25 cellular contexts compared by ENCODE assay signal in genomic region chr13:44617648-44618047, GRCh38.
"Had no signal": no experiment of that assay in that cellular context is flagged by ENCODE, and none has a peak within 500 bp of the region (broad histone marks: within the 10 kb centered on the region; RNA-seq: fewer than 3 reads in every experiment).

No MANE protein-coding gene starts in this region.

- H3K4me1 Mint-ChIP-seq: naive thymus-derived CD4-positive, alpha-beta T cell; nephron; stimulated activated naive B cell treated with anti-CD40 and anti-IgM and Interleukin-4, amounts not matched to agents 10 μg/mL and 1 μg/mL and 100 μg/mL, for 72 hours had no signal

- H3K9me3 Mint-ChIP-seq: naive thymus-derived CD4-positive, alpha-beta T cell; nephron; stimulated activated naive B cell treated with anti-CD40 and anti-IgM and Interleukin-4, amounts not matched to agents 10 μg/mL and 1 μg/mL and 100 μg/mL, for 72 hours; stimulated activated naive CD8-positive, alpha-beta T cell treated with anti-CD3 and anti-CD28 coated beads, Interleukin-15, Interleukin-2, amounts not matched to agents 100 ng/mL and 50 ng/mL, for 24 hours had no signal

- H3K27ac ChIP-seq: dorsolateral prefrontal cortex, epithelial cell of prostate, gastrocnemius medialis, left lung, ovary, psoas muscle, transverse colon, vagina had no signal

- DNase-seq: dorsolateral prefrontal cortex; effector CD4-positive, alpha-beta T cell; foreskin fibroblast; gastrocnemius medialis; head of caudate nucleus; left cardiac atrium; left lung; mesenchymal stem cell; midbrain; naive thymus-derived CD4-positive, alpha-beta T cell; occipital lobe; ovary; posterior cingulate gyrus; psoas muscle; right cardiac atrium; small intestine; stimulated activated CD4-positive, alpha-beta T cell treated with anti-CD3 and anti-CD28 coated beads, Interleukin-15, amount 100 ng/mL, for 24 hours; stimulated activated CD4-positive, alpha-beta T cell treated with anti-CD3 and anti-CD28 coated beads, Interleukin-2, amount 100 ng/mL, for 48 hours; stimulated activated naive B cell treated with anti-CD40 and anti-IgM and Interleukin-4, amounts not matched to agents 10 μg/mL and 1 μg/mL and 100 μg/mL, for 72 hours; transverse colon had no signal

- H3K4me3 ChIP-seq: dorsolateral prefrontal cortex, gastrocnemius medialis, left lung, ovary, psoas muscle, transverse colon, vagina had no signal

- H3K4me3 Mint-ChIP-seq: naive thymus-derived CD4-positive, alpha-beta T cell; nephron; stimulated activated naive B cell treated with anti-CD40 and anti-IgM and Interleukin-4, amounts not matched to agents 10 μg/mL and 1 μg/mL and 100 μg/mL, for 72 hours; stimulated activated naive CD8-positive, alpha-beta T cell treated with anti-CD3 and anti-CD28 coated beads, Interleukin-15, Interleukin-2, amounts not matched to agents 100 ng/mL and 50 ng/mL, for 24 hours had no signal

- ATAC-seq: esophagus mucosa; gastrocnemius medialis; left cardiac atrium; left lung; naive thymus-derived CD4-positive, alpha-beta T cell; psoas muscle; right cardiac atrium; stimulated activated naive B cell treated with anti-CD40 and anti-IgM and Interleukin-4, amounts not matched to agents 10 μg/mL and 1 μg/mL and 100 μg/mL, for 72 hours had no signal

- H3K27ac Mint-ChIP-seq: naive thymus-derived CD4-positive, alpha-beta T cell; nephron; stimulated activated naive B cell treated with anti-CD40 and anti-IgM and Interleukin-4, amounts not matched to agents 10 μg/mL and 1 μg/mL and 100 μg/mL, for 72 hours; stimulated activated naive CD8-positive, alpha-beta T cell treated with anti-CD3 and anti-CD28 coated beads, Interleukin-15, Interleukin-2, amounts not matched to agents 100 ng/mL and 50 ng/mL, for 24 hours had no signal

- H3K9me3 ChIP-seq: gastrocnemius medialis, left lung, ovary, psoas muscle, transverse colon, vagina had no signal

- H3K4me1 ChIP-seq: gastrocnemius medialis, left lung, psoas muscle, transverse colon, vagina had no signal

- H3K36me3 Mint-ChIP-seq: naive thymus-derived CD4-positive, alpha-beta T cell; stimulated activated naive B cell treated with anti-CD40 and anti-IgM and Interleukin-4, amounts not matched to agents 10 μg/mL and 1 μg/mL and 100 μg/mL, for 72 hours had no signal

- H3K36me3 ChIP-seq: gastrocnemius medialis, left lung, ovary, transverse colon, vagina had no signal

- H3K27me3 Mint-ChIP-seq: stimulated activated naive B cell treated with anti-CD40 and anti-IgM and Interleukin-4, amounts not matched to agents 10 μg/mL and 1 μg/mL and 100 μg/mL, for 72 hours had no signal

- H3K27me3 ChIP-seq: dorsolateral prefrontal cortex, gastrocnemius medialis, left lung, ovary, transverse colon, vagina had no signal
